ENCODE assay signal across 25 cellular contexts in genomic region chr18:70673834-70674233, GRCh38.
"Had no signal": no experiment of that assay in that cellular context is flagged by ENCODE, and none has a peak within 500 bp of the region (broad histone marks: within the 10 kb centered on the region; RNA-seq: fewer than 3 reads in every experiment).

No MANE protein-coding gene starts in this region.

- DNase-seq: activated CD4-positive, alpha-beta memory T cell treated with anti-CD3 and anti-CD28 coated beads, Interleukin-2, amount 10 ng/mL, durations not matched to agents 7 days and 5 days; activated CD4-positive, alpha-beta T cell treated with anti-CD3 and anti-CD28 coated beads, Interleukin-2, amount 10 ng/mL, durations not matched to agents 24 days and 14 days; activated CD8-positive, alpha-beta memory T cell treated with anti-CD3 and anti-CD28 coated beads, Interleukin-2, amount 10 ng/mL, durations not matched to agents 7 days and 5 days; activated effector memory CD4-positive, alpha-beta T cell treated with anti-CD3 and anti-CD28 coated beads, Interleukin-2, amount 50 U/mL, for 16 hours; amniotic stem cell; brain microvascular endothelial cell; dorsolateral prefrontal cortex; effector memory CD4-positive, alpha-beta T cell; gastrocnemius medialis; glutamatergic neuron; left lung; lower lobe of right lung; mesendoderm; nephron progenitor cell; ovary; right lobe of liver; stimulated activated CD4-positive, alpha-beta T cell treated with anti-CD3 and anti-CD28 coated beads, Interleukin-4, amount 100 ng/mL, for 1 hour; stomach; T-helper 9 cell; thyroid gland; upper lobe of left lung; WERI-Rb-1 had no signal

- H3K36me3 Mint-ChIP-seq: activated CD8-positive, alpha-beta memory T cell treated with anti-CD3 and anti-CD28 coated beads, Interleukin-2, amount 10 ng/mL, durations not matched to agents 7 days and 5 days had no signal

- H3K27me3 Mint-ChIP-seq: activated CD4-positive, alpha-beta memory T cell treated with anti-CD3 and anti-CD28 coated beads, Interleukin-2, amount 10 ng/mL, durations not matched to agents 7 days and 5 days; activated CD4-positive, alpha-beta T cell treated with anti-CD3 and anti-CD28 coated beads, Interleukin-2, amount 10 ng/mL, durations not matched to agents 24 days and 14 days; activated CD8-positive, alpha-beta memory T cell treated with anti-CD3 and anti-CD28 coated beads, Interleukin-2, amount 10 ng/mL, durations not matched to agents 7 days and 5 days; progenitor cell of endocrine pancreas had no signal

- H3K4me1 Mint-ChIP-seq: nephron progenitor cell had no signal

- H3K4me3 Mint-ChIP-seq: activated CD4-positive, alpha-beta memory T cell treated with anti-CD3 and anti-CD28 coated beads, Interleukin-2, amount 10 ng/mL, durations not matched to agents 7 days and 5 days; activated CD4-positive, alpha-beta T cell treated with anti-CD3 and anti-CD28 coated beads, Interleukin-2, amount 10 ng/mL, durations not matched to agents 24 days and 14 days; activated CD8-positive, alpha-beta memory T cell treated with anti-CD3 and anti-CD28 coated beads, Interleukin-2, amount 10 ng/mL, durations not matched to agents 7 days and 5 days; nephron progenitor cell had no signal

- H3K27ac Mint-ChIP-seq: activated CD4-positive, alpha-beta memory T cell treated with anti-CD3 and anti-CD28 coated beads, Interleukin-2, amount 10 ng/mL, durations not matched to agents 7 days and 5 days; activated CD4-positive, alpha-beta T cell treated with anti-CD3 and anti-CD28 coated beads, Interleukin-2, amount 10 ng/mL, durations not matched to agents 24 days and 14 days; activated CD8-positive, alpha-beta memory T cell treated with anti-CD3 and anti-CD28 coated beads, Interleukin-2, amount 10 ng/mL, durations not matched to agents 7 days and 5 days; nephron progenitor cell; progenitor cell of endocrine pancreas had no signal

- ATAC-seq: activated CD4-positive, CD25-positive, alpha-beta regulatory T cell treated with anti-CD3 and anti-CD28 coated beads, Interleukin-2, amount 50 U/mL, for 24 hours; activated CD8-positive, alpha-beta memory T cell treated with anti-CD3 and anti-CD28 coated beads, Interleukin-2, amount 10 ng/mL, durations not matched to agents 7 days and 5 days; activated naive CD4-positive, alpha-beta T cell treated with anti-CD3 and anti-CD28 coated beads, Interleukin-2, amount 50 U/mL, for 72 hours; gastrocnemius medialis; left lung; lower lobe of right lung; right lobe of liver had no signal
